Comparison of ENCODE assay signal across 6 cellular contexts in genomic region chr19:45499196-45500180, GRCh38. TPM values are rescaled to one million over a fixed set of nuclear protein-coding genes. Genes with fewer than 3 reads are reported as not detected.
DNase-seq lines count a peak whose midpoint lies in the region; ATAC-seq and TF ChIP-seq lines count a peak whose summit lies in the region.

No MANE protein-coding gene starts in this region.

- no peak for DNase-seq in HCT116 (ENCODE audit: low read depth, low spot score)
- DNase-seq in UCSD-AML1 (lab: John Stamatoyannopoulos, UW; ENCODE audit: unreplicated experiment), result peak; percentile 21
- peak; percentile 83 for DNase-seq in germinal center (ENCODE audit: low spot score)
- peak; percentile 55 for DNase-seq in stimulated activated CD8-positive, alpha-beta memory T cell treated with anti-CD3 and anti-CD28 coated beads, Interleukin-7, amount 100 ng/mL, for 24 hours (ENCODE audit: low read depth)
- no peak for DNase-seq in cerebellar cortex (ENCODE audit: low spot score)

- no peaks in the 10 kb centered on the region for H3K79me2 ChIP-seq in HCT116 (ENCODE audit: insufficient read depth, low read length)

- H3K9ac ChIP-seq in HCT116 (ENCODE audit: low read length), result no peak overlapping the region

- POLR2A ChIA-PET in HCT116 (lab: Charles Lee), result interaction anchor here (0.6 to 0.9 kb wide), 2 partner anchors 14 to 31 kb away, joined by 3 read pairs; no protein-coding TSS in a partner anchor

- CTCF ChIA-PET in HCT116 (lab: Charles Lee), result interaction anchor here (1.2 to 1.4 kb wide), 3 partner anchors 15 to 59 kb away, joined by 3 to 5 read pairs (median 5); no protein-coding TSS in a partner anchor

- intact Hi-C loops in HCT116 (cut with micrococcal nuclease), result no loop called here

- BruUV-seq in HCT116 (replicated peaks; lab: Mats Ljungman, UMichigan), result TSS peak; percentile 72

- RAD21 ChIA-PET in HCT116 (lab: Charles Lee; ENCODE audit: low non-redundant PET in 1 of 2, low total read pairs in 2 of 2, uncharacterized antibody in 2 of 2, unreplicated experiment in 2 of 2), result no interaction called here

- H3K4me3 ChIP-seq in HCT116 (replicated peaks in 1 of 2; ENCODE audit: low read depth in 1 of 2, low read length in 2 of 2), result no peak overlapping the region

- ATAC-seq in HCT116, result peak; percentile 59
- ATAC-seq in GM21528 (IDR thresholded peaks at IDR 0.05; ENCODE audit: low FRiP score, unreplicated experiment), result no peak

- H3K9me2 ChIP-seq in HCT116 (ENCODE audit: insufficient read depth), result no peaks in the 10 kb centered on the region

- peaks cover 10% of the 10 kb centered on the region; the same call in 1 of the 2 replicates for H3K27me3 ChIP-seq in HCT116 (ENCODE audit: insufficient read depth, low read length)

- H3K9me3 ChIP-seq in HCT116 (ENCODE audit: control insufficient read depth in 1 of 2, insufficient read depth in 1 of 2, low read depth in 1 of 2, low read length in 2 of 2), result no peaks in the 10 kb centered on the region

- no peak overlapping the region for H2AFZ ChIP-seq in HCT116 (ENCODE audit: low read depth, low read length, poor library complexity, severe bottlenecking)

- no peak for TF ChIP-seq RAD21 in HCT116 (IDR thresholded peaks at IDR 0.05; ENCODE audit: low read depth)

- H3K27ac ChIP-seq in HCT116 (ENCODE audit: low read depth, low read length), result peak overlapping the region; percentile 39; the same call in 1 of the 2 replicates

- no peaks in the 10 kb centered on the region for H3K36me3 ChIP-seq in HCT116 (ENCODE audit: control insufficient read depth in 1 of 2, insufficient read depth in 2 of 2, low read length in 2 of 2)

- H3K4me1 ChIP-seq in HCT116 (ENCODE audit: control insufficient read depth in 1 of 2, insufficient read depth in 2 of 2, low read length in 2 of 2), result peaks cover 17 to 34% of the 10 kb centered on the region in 2 experiments; a peak in 3 of 4 replicates

- no peaks in the 10 kb centered on the region for H4K20me1 ChIP-seq in HCT116 (ENCODE audit: insufficient read depth)

- H3K4me2 ChIP-seq in HCT116 (ENCODE audit: low read length), result peak overlapping the region; percentile 50

- TF ChIP-seq POLR2A in HCT116 (IDR thresholded peaks at IDR 0.05; ENCODE audit: borderline replicate concordance, extremely low read depth, insufficient read depth, insufficient read length), result no peak

- no peak for TF ChIP-seq CTCF in HCT116 (IDR thresholded peaks at IDR 0.05 in 2 of 3, conservative IDR thresholded peaks at IDR 0.05 in 1 of 3; ENCODE audit: borderline replicate concordance in 1 of 3, insufficient read depth in 1 of 3, low read depth in 2 of 3, low read length in 2 of 3)

TF ChIP-seq in HCT116, 20 proteins besides CTCF, POLR2A, EP300 and RAD21:
- TF ChIP-seq EZH2phosphoT487 (IDR thresholded peaks at IDR 0.05; ENCODE audit: borderline replicate concordance) (no peak), ZBTB33 (IDR thresholded peaks at IDR 0.05; ENCODE audit: extremely low read depth, insufficient replicate concordance, low read length) (no peak), ELF1 (IDR thresholded peaks at IDR 0.05; ENCODE audit: borderline replicate concordance, low read depth) (no peak), SIN3A (IDR thresholded peaks at IDR 0.05; ENCODE audit: low read depth) (no peak), MAX (IDR thresholded peaks at IDR 0.05) (no peak), TCF7L2 (IDR thresholded peaks at IDR 0.05; ENCODE audit: borderline replicate concordance, extremely low read depth, insufficient read depth, insufficient read length) (no peak)

RNA-seq across cellular contexts. Expression of gene PPM1N, which starts 1.2 kb away (rescaled TPM):
- 5.2 TPM for total RNA-seq in HCT116 (2021; ENCODE audit: unreplicated experiment)
- polyA plus RNA-seq in HCT116 (2012), result 2.2 and 2.6 TPM in 2 replicates

RNA-seq across cellular contexts. Expression of gene RTN2, which starts 2.6 kb away (rescaled TPM):
- 21.7 TPM for total RNA-seq in HCT116 (2021; ENCODE audit: unreplicated experiment)
- 30.2 and 32.4 TPM in 2 replicates for polyA plus RNA-seq in HCT116 (2012)

RNA-seq across cellular contexts. Expression of gene VASP, which starts 7.8 kb away (rescaled TPM):
- 152 TPM for total RNA-seq in HCT116 (2021; ENCODE audit: unreplicated experiment)
- 85.6 and 99.7 TPM in 2 replicates for polyA plus RNA-seq in HCT116 (2012)

RNA-seq across cellular contexts. Expression of gene FOSB, which starts 31.7 kb away (rescaled TPM):
- total RNA-seq in HCT116 (2021; ENCODE audit: unreplicated experiment), result 12.6 TPM
- polyA plus RNA-seq in HCT116 (2012), result 84.7 and 216 TPM in 2 replicates

Comparison
In these comparisons a context has a peak if more than half of its experiments do, and no peak if none do; other contexts are left out.
1. DNase-seq: peak in UCSD-AML1 (single experiment), germinal center (single experiment) and stimulated activated CD8-positive, alpha-beta memory T cell treated with anti-CD3 and anti-CD28 coated beads, Interleukin-7, amount 100 ng/mL, for 24 hours (single experiment); none in HCT116 (single experiment) and cerebellar cortex (single experiment).